ENCODE assay signal across 17 cellular contexts in the genomic region with DNA sequence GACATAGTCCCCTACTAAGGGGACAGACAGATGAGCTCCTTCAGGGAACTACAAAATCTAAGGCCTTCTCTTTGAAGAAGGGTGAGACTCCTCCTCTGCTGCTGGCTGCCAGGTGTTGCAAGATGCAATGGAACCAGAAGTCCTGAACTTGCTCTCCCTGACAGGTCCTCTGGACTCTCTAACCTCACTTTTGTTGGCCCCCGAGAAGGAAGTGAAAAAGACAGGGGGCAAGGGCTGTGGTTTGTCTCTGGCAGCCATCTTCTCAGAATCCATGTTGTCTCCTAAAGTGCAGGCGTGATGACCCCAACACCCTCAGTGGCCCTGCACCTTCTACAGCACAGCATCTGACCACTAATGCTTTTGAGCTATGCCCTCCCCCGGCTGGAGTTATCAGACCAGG.
"Had no signal": no experiment of that assay in that cellular context is flagged by ENCODE, and none has a peak within 500 bp of the region (broad histone marks: within the 10 kb centered on the region; RNA-seq: fewer than 3 reads in every experiment).

No MANE protein-coding gene starts in this region.

- H3K27ac Mint-ChIP-seq: activated naive CD8-positive, alpha-beta T cell treated with anti-CD3 and anti-CD28 coated beads, Interleukin-2, amount 50 U/mL, for 24 hours had no signal

- ATAC-seq: activated naive CD8-positive, alpha-beta T cell treated with anti-CD3 and anti-CD28 coated beads, Interleukin-2, amount 50 U/mL, for 24 hours; foreskin keratinocyte; naive thymus-derived CD8-positive, alpha-beta T cell had no signal

- H3K4me3 Mint-ChIP-seq: activated naive CD8-positive, alpha-beta T cell treated with anti-CD3 and anti-CD28 coated beads, Interleukin-2, amount 50 U/mL, for 24 hours; naive thymus-derived CD8-positive, alpha-beta T cell had no signal

- DNase-seq: activated CD4-positive, CD25-positive, alpha-beta regulatory T cell treated with anti-CD3 and anti-CD28 coated beads, Interleukin-2, amount 50 U/mL, for 72 hours; activated naive CD4-positive, alpha-beta T cell treated with Interleukin-2 at 50 U/mL for 16 hours; activated naive CD8-positive, alpha-beta T cell treated with anti-CD3 and anti-CD28 coated beads, Interleukin-2, amount 50 U/mL, for 24 hours; aorta; effector memory CD4-positive, alpha-beta T cell; foreskin keratinocyte; glutamatergic neuron; hypothalamus; kidney; left ventricle myocardium inferior; naive thymus-derived CD8-positive, alpha-beta T cell; retina; stimulated activated CD4-positive, alpha-beta T cell treated with anti-CD3 and anti-CD28 coated beads, Interleukin-2, amount 100 ng/mL, for 48 hours; stimulated activated naive CD4-positive, alpha-beta T cell; substantia nigra; T1000; upper lobe of left lung had no signal

- H3K36me3 ChIP-seq: left ventricle myocardium inferior, upper lobe of left lung had no signal

- H3K9me3 ChIP-seq: upper lobe of left lung had no signal

- H3K27ac ChIP-seq: foreskin keratinocyte, left ventricle myocardium inferior, upper lobe of left lung had no signal

- H3K4me1 ChIP-seq: foreskin keratinocyte, left ventricle myocardium inferior, upper lobe of left lung had no signal

- H3K9me3 Mint-ChIP-seq: activated naive CD8-positive, alpha-beta T cell treated with anti-CD3 and anti-CD28 coated beads, Interleukin-2, amount 50 U/mL, for 24 hours had no signal

- H3K27me3 Mint-ChIP-seq: activated naive CD8-positive, alpha-beta T cell treated with anti-CD3 and anti-CD28 coated beads, Interleukin-2, amount 50 U/mL, for 24 hours; naive thymus-derived CD8-positive, alpha-beta T cell had no signal

- H3K4me3 ChIP-seq: left ventricle myocardium inferior, upper lobe of left lung had no signal

- H3K27me3 ChIP-seq: foreskin keratinocyte, upper lobe of left lung had no signal
